In genomic region chr4:145076473-145076855, GRCh38 we compare ENCODE assay signal across 29 cellular contexts. TPM values are rescaled to one million over a fixed set of nuclear protein-coding genes. Genes with fewer than 3 reads are reported as not detected.
DNase-seq lines count a peak whose midpoint lies in the region; ATAC-seq and TF ChIP-seq lines count a peak whose summit lies in the region.
"Had no signal": no experiment of that assay in that cellular context is flagged by ENCODE, and none has a peak within 500 bp of the region (broad histone marks: within the 10 kb centered on the region; RNA-seq: fewer than 3 reads in every experiment).

No MANE protein-coding gene starts in this region.

- peaks cover 43% of the 10 kb centered on the region for H3K36me3 Mint-ChIP-seq in activated naive CD4-positive, alpha-beta T cell treated with anti-CD3 and anti-CD28 coated beads, Interleukin-2, amount 10 ng/mL, durations not matched to agents 7 days and 5 days
- peaks cover 44% of the 10 kb centered on the region for H3K36me3 Mint-ChIP-seq in activated CD8-positive, alpha-beta T cell treated with anti-CD3 and anti-CD28 coated beads for 36 hours (ENCODE audit: low read depth)
- H3K36me3 Mint-ChIP-seq in chondrocyte (ENCODE audit: low read depth), result peaks cover 30% of the 10 kb centered on the region
- H3K36me3 Mint-ChIP-seq in naive thymus-derived CD4-positive, alpha-beta T cell, result peaks cover 26 to 46% (median 39%) of the 10 kb centered on the region in 5 donors

- no peak for ATAC-seq in activated CD8-positive, alpha-beta T cell treated with anti-CD3 and anti-CD28 coated beads for 36 hours
- ATAC-seq in GM21528 (IDR thresholded peaks at IDR 0.05; ENCODE audit: low FRiP score, unreplicated experiment), result no peak
- ATAC-seq in naive thymus-derived CD4-positive, alpha-beta T cell, result no peak
- ATAC-seq: activated CD4-positive, CD25-positive, alpha-beta regulatory T cell treated with anti-CD3 and anti-CD28 coated beads, Interleukin-2, amount 50 U/mL, for 24 hours; pancreas had no signal

- peak overlapping the region; percentile 56 for H3K27ac Mint-ChIP-seq in activated naive CD4-positive, alpha-beta T cell treated with anti-CD3 and anti-CD28 coated beads, Interleukin-2, amount 10 ng/mL, durations not matched to agents 7 days and 5 days
- H3K27ac Mint-ChIP-seq in activated CD8-positive, alpha-beta T cell treated with anti-CD3 and anti-CD28 coated beads for 36 hours, result peak overlapping the region; percentile 64
- H3K27ac Mint-ChIP-seq in chondrocyte (ENCODE audit: unreplicated experiment), result peak overlapping the region; percentile 81
- peak overlapping the region in 3 of 9 donors; percentile 16 to 76 (median 61) for H3K27ac Mint-ChIP-seq in naive thymus-derived CD4-positive, alpha-beta T cell

- no peaks in the 10 kb centered on the region for H3F3A ChIP-seq in MM.1S (ENCODE audit: insufficient read depth, low read length)

- H3K36me3 ChIP-seq in naive thymus-derived CD4-positive, alpha-beta T cell (ENCODE audit: control insufficient read depth in 2 of 3, insufficient read depth in 3 of 3, low read length in 3 of 3), result peaks cover 0 to 12% (median 0%) of the 10 kb centered on the region in 3 experiments
- H3K36me3 ChIP-seq in MM.1S (replicated peaks; ENCODE audit: insufficient read depth, low read length), result 0 out of 2 replicates have a peak, but pooled peaks cover 4% of the 10 kb centered on the region
- H3K36me3 ChIP-seq: breast epithelium had no signal

- H3K4me1 Mint-ChIP-seq in activated naive CD4-positive, alpha-beta T cell treated with anti-CD3 and anti-CD28 coated beads, Interleukin-2, amount 10 ng/mL, durations not matched to agents 7 days and 5 days, result peaks cover 20% of the 10 kb centered on the region
- peaks cover 29% of the 10 kb centered on the region for H3K4me1 Mint-ChIP-seq in activated CD8-positive, alpha-beta T cell treated with anti-CD3 and anti-CD28 coated beads for 36 hours (ENCODE audit: low read depth)
- peaks cover 16% of the 10 kb centered on the region for H3K4me1 Mint-ChIP-seq in chondrocyte (ENCODE audit: low read depth)
- peaks cover 10 to 45% (median 31%) of the 10 kb centered on the region in 7 donors for H3K4me1 Mint-ChIP-seq in naive thymus-derived CD4-positive, alpha-beta T cell
- H3K4me1 Mint-ChIP-seq: neural crest cell had no signal

- no peaks in the 10 kb centered on the region for H3K27me3 Mint-ChIP-seq in activated naive CD4-positive, alpha-beta T cell treated with anti-CD3 and anti-CD28 coated beads, Interleukin-2, amount 10 ng/mL, durations not matched to agents 7 days and 5 days
- no peaks in the 10 kb centered on the region for H3K27me3 Mint-ChIP-seq in activated CD8-positive, alpha-beta T cell treated with anti-CD3 and anti-CD28 coated beads for 36 hours
- no peaks in the 10 kb centered on the region for H3K27me3 Mint-ChIP-seq in chondrocyte (ENCODE audit: low read depth)
- H3K27me3 Mint-ChIP-seq in naive thymus-derived CD4-positive, alpha-beta T cell, result no peaks in the 10 kb centered on the region

- no peaks in the 10 kb centered on the region for H3K9me2 ChIP-seq in MM.1S (replicated peaks; ENCODE audit: insufficient read depth, low read length)

- H3K27ac ChIP-seq in naive thymus-derived CD4-positive, alpha-beta T cell (ENCODE audit: low read depth, low read length), result no peak overlapping the region
- H3K27ac ChIP-seq in MM.1S (ENCODE audit: low read length), result no peak overlapping the region
- H3K27ac ChIP-seq: adrenal gland; BLaER1 treated with 17β-estradiol and CSF1 and Interleukin-3, amounts not matched to agents 10 nM and 100 nM; breast epithelium; epithelial cell of prostate; pancreas; SJCRH30; transverse colon had no signal

- TF ChIP-seq CTCF in activated CD8-positive, alpha-beta T cell treated with anti-CD3 and anti-CD28 coated beads for 36 hours (IDR thresholded peaks at IDR 0.05), result no peak
- TF ChIP-seq CTCF in chondrocyte (IDR thresholded peaks at IDR 0.05) (no peak), MM.1S (IDR thresholded peaks at IDR 0.05; ENCODE audit: low read length) (no peak)

- H4K20me1 ChIP-seq in MM.1S (ENCODE audit: insufficient read depth, low read length), result no peaks in the 10 kb centered on the region

- intact Hi-C loops in activated CD8-positive, alpha-beta T cell treated with anti-CD3 and anti-CD28 coated beads for 36 hours (cut with micrococcal nuclease), result no loop called here
- intact Hi-C loops in naive thymus-derived CD4-positive, alpha-beta T cell (cut with micrococcal nuclease), result no loop called here

- peaks cover 10% of the 10 kb centered on the region for H3K9me3 Mint-ChIP-seq in activated naive CD4-positive, alpha-beta T cell treated with anti-CD3 and anti-CD28 coated beads, Interleukin-2, amount 10 ng/mL, durations not matched to agents 7 days and 5 days
- peaks cover 9% of the 10 kb centered on the region for H3K9me3 Mint-ChIP-seq in activated CD8-positive, alpha-beta T cell treated with anti-CD3 and anti-CD28 coated beads for 36 hours
- H3K9me3 Mint-ChIP-seq in chondrocyte (ENCODE audit: low read depth), result peaks cover 14% of the 10 kb centered on the region
- peaks cover 0 to 16% (median 8%) of the 10 kb centered on the region in 11 donors for H3K9me3 Mint-ChIP-seq in naive thymus-derived CD4-positive, alpha-beta T cell

- H3K9me3 ChIP-seq in naive thymus-derived CD4-positive, alpha-beta T cell (ENCODE audit: control insufficient read depth in 2 of 3, low read length in 3 of 3), result no peaks in the 10 kb centered on the region
- no peaks in the 10 kb centered on the region for H3K9me3 ChIP-seq in MM.1S (replicated peaks; ENCODE audit: insufficient read depth, low read length)
- H3K9me3 ChIP-seq: adrenal gland, breast epithelium, pancreas, SJCRH30 had no signal

- no peak overlapping the region for H3K4me3 Mint-ChIP-seq in activated naive CD4-positive, alpha-beta T cell treated with anti-CD3 and anti-CD28 coated beads, Interleukin-2, amount 10 ng/mL, durations not matched to agents 7 days and 5 days
- H3K4me3 Mint-ChIP-seq in activated CD8-positive, alpha-beta T cell treated with anti-CD3 and anti-CD28 coated beads for 36 hours, result no peak overlapping the region
- H3K4me3 Mint-ChIP-seq in chondrocyte (ENCODE audit: unreplicated experiment), result no peak overlapping the region
- H3K4me3 Mint-ChIP-seq in naive thymus-derived CD4-positive, alpha-beta T cell, result peak overlapping the region in 5 of 10 donors; percentile 4 to 62 (median 33)
- H3K4me3 Mint-ChIP-seq: neural crest cell had no signal

- POLR2A ChIA-PET in activated CD8-positive, alpha-beta T cell treated with anti-CD3 and anti-CD28 coated beads for 36 hours (lab: Charles Lee), result interaction anchor here (0.6 kb wide), 1 partner anchor 831 kb away, joined by 3 read pairs; no protein-coding TSS in a partner anchor
- POLR2A ChIA-PET in naive thymus-derived CD4-positive, alpha-beta T cell (lab: Charles Lee), result no interaction called here

- H3K4me3 ChIP-seq in naive thymus-derived CD4-positive, alpha-beta T cell (ENCODE audit: low read length), result no peak overlapping the region
- no peak overlapping the region for H3K4me3 ChIP-seq in MM.1S (ENCODE audit: low read length)
- H3K4me3 ChIP-seq: adrenal gland; BLaER1 treated with 17β-estradiol and CSF1 and Interleukin-3, amounts not matched to agents 10 nM and 100 nM; breast epithelium; pancreas; SJCRH30; smooth muscle cell; transverse colon had no signal

- peaks cover 0 to 8% of the 10 kb centered on the region in 2 donors for H3K4me1 ChIP-seq in naive thymus-derived CD4-positive, alpha-beta T cell (ENCODE audit: control insufficient read depth in 2 of 2, insufficient read depth in 2 of 2, low read length in 2 of 2)
- no peaks in the 10 kb centered on the region for H3K4me1 ChIP-seq in MM.1S (ENCODE audit: low read length)
- H3K4me1 ChIP-seq: adrenal gland; BLaER1 treated with 17β-estradiol and CSF1 and Interleukin-3, amounts not matched to agents 10 nM and 100 nM; breast epithelium; pancreas; SJCRH30; transverse colon had no signal

- H3K4me2 ChIP-seq in MM.1S (ENCODE audit: low read depth, low read length), result no peak overlapping the region
- H3K4me2 ChIP-seq: BLaER1 treated with 17β-estradiol and CSF1 and Interleukin-3, amounts not matched to agents 10 nM and 100 nM; smooth muscle cell had no signal

- no peak overlapping the region for H3K9ac ChIP-seq in MM.1S (ENCODE audit: low read length)
- H3K9ac ChIP-seq: BLaER1 treated with 17β-estradiol and CSF1 and Interleukin-3, amounts not matched to agents 10 nM and 100 nM had no signal

- no peaks in the 10 kb centered on the region for H3K27me3 ChIP-seq in naive thymus-derived CD4-positive, alpha-beta T cell (ENCODE audit: control insufficient read depth in 2 of 2, insufficient read depth in 2 of 2, low read length in 2 of 2)
- no peaks in the 10 kb centered on the region for H3K27me3 ChIP-seq in MM.1S (replicated peaks; ENCODE audit: insufficient read depth, low read length)
- H3K27me3 ChIP-seq: adrenal gland; BLaER1 treated with 17β-estradiol and CSF1 and Interleukin-3, amounts not matched to agents 10 nM and 100 nM; breast epithelium; pancreas; SJCRH30; transverse colon had no signal

- H2AFZ ChIP-seq in MM.1S (ENCODE audit: low read length), result no peak overlapping the region

- H3K79me2 ChIP-seq in MM.1S (ENCODE audit: low read length), result peaks cover 30% of the 10 kb centered on the region

- no peak for DNase-seq in activated naive CD4-positive, alpha-beta T cell treated with anti-CD3 and anti-CD28 coated beads, Interleukin-2, amount 10 ng/mL, durations not matched to agents 7 days and 5 days
- DNase-seq in activated naive CD4-positive, alpha-beta T cell treated with anti-CD3 and anti-CD28 coated beads, Interleukin-2, amount 50 U/mL, for 16 hours, result no peak
- DNase-seq in activated CD8-positive, alpha-beta T cell treated with anti-CD3 and anti-CD28 coated beads for 36 hours, result no peak
- no peak for DNase-seq in chondrocyte (ENCODE audit: low spot score)
- DNase-seq in naive thymus-derived CD4-positive, alpha-beta T cell, result no peak
- no peak for DNase-seq in MM.1S
- DNase-seq: adrenal gland; DMS53; effector CD4-positive, alpha-beta T cell; foreskin fibroblast; HCEC 1CT; KBM-7; kidney glomerular epithelial cell; NCI-H1436 treated with DMSO at 0.1 percent for 48 hours; NCI-H446 treated with DMSO at 0.1 percent for 48 hours; NCI-H82; pancreas; retina; SJCRH30; stimulated activated CD4-positive, alpha-beta T cell treated with anti-CD3 and anti-CD28 coated beads, Interleukin-1b, Interleukin-23, amount 100 ng/mL, for 48 hours; stimulated activated CD8-positive, alpha-beta memory T cell treated with anti-CD3 and anti-CD28 coated beads, Interleukin-4, amount 100 ng/mL, for 48 hours; transverse colon had no signal

- CTCF ChIA-PET in activated naive CD4-positive, alpha-beta T cell treated with anti-CD3 and anti-CD28 coated beads, Interleukin-2, amount 10 ng/mL, durations not matched to agents 7 days and 5 days (lab: Charles Lee), result interaction anchor here (1.3 kb wide), 1 partner anchor 481 kb away, joined by 5 read pairs; no protein-coding TSS in a partner anchor
- CTCF ChIA-PET in activated CD8-positive, alpha-beta T cell treated with anti-CD3 and anti-CD28 coated beads for 36 hours (lab: Charles Lee), result interaction anchor here (1.1 kb wide), 1 partner anchor 16 kb away, joined by 3 read pairs; no protein-coding TSS in a partner anchor
- CTCF ChIA-PET in naive thymus-derived CD4-positive, alpha-beta T cell (lab: Charles Lee), result no interaction called here

RNA-seq across cellular contexts. Expression of gene ANAPC10, which starts 21.5 kb away (rescaled TPM):
- total RNA-seq in activated CD8-positive, alpha-beta T cell treated with anti-CD3 and anti-CD28 coated beads for 36 hours, result 10 to 100 TPM; 24.9 to 26.8 TPM
- total RNA-seq in chondrocyte, result 17.7 to 21.4 TPM (median 18.3 TPM) in 3 replicates
- 10 to 100 TPM; 13.2 to 28.0 (median 19.6) TPM for total RNA-seq in naive thymus-derived CD4-positive, alpha-beta T cell
- polyA plus RNA-seq in naive thymus-derived CD4-positive, alpha-beta T cell, result 10 to 100 TPM; 39.3 to 50.7 TPM

RNA-seq across cellular contexts. Expression of gene ABCE1, which starts 21.6 kb away (rescaled TPM):
- 100 to 1,000 TPM; 164 to 186 TPM for total RNA-seq in activated CD8-positive, alpha-beta T cell treated with anti-CD3 and anti-CD28 coated beads for 36 hours
- 48.8 to 75.3 TPM (median 53.1 TPM) in 3 replicates for total RNA-seq in chondrocyte
- 10 to 100 TPM; 43.4 to 81.3 (median 62.2) TPM for total RNA-seq in naive thymus-derived CD4-positive, alpha-beta T cell
- polyA plus RNA-seq in naive thymus-derived CD4-positive, alpha-beta T cell, result 10 to 100 TPM; 83.6 to 92.3 TPM
